ENCODE assay signal across 24 cellular contexts in the genomic region with DNA sequence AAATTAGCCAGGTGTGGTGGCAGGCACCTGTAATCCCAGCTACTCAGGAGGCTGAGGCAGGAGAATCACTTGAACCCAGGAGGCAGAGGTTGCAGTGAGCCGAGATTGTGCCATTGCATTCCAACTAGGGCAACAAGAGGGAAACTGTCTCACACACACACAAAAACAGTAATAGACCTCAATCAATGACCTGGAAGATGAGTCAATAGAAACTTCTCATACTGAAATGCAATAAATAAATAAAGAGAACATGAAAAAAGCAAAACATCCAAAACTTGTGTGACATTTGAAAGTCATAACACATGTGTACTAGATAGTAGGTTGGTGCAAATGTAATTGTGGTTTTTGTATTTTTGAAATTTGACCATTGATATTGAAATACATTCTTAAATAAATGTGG.
DNase-seq lines count a peak whose midpoint lies in the region; ATAC-seq, FAIRE-seq and TF ChIP-seq lines count a peak whose summit lies in the region.
"Had no signal": no experiment of that assay in that cellular context is flagged by ENCODE, and none has a peak within 500 bp of the region (broad histone marks: within the 10 kb centered on the region; RNA-seq: fewer than 3 reads in every experiment).

No MANE protein-coding gene starts in this region.

- H3K36me3 ChIP-seq in PC-9 (ENCODE audit: low read depth) (no peaks in the 10 kb centered on the region), bronchial epithelial cell (ENCODE audit: control insufficient read depth, insufficient read depth, low read length) (no peaks in the 10 kb centered on the region), pancreas (no peaks in the 10 kb centered on the region)
- H3K36me3 ChIP-seq: BLaER1 treated with 17β-estradiol and CSF1 and Interleukin-3, amounts not matched to agents 10 nM and 100 nM had no signal

- no TSS peak for BruUV-seq in PC-9 (replicated peaks; lab: Mats Ljungman, UMichigan)

- peaks cover 5% of the 10 kb centered on the region; the same call in 1 of the 2 replicates for H3F3A ChIP-seq in PC-9 (ENCODE audit: insufficient read depth, low read depth)

- H3K27me3 ChIP-seq in PC-9 (ENCODE audit: insufficient read depth, low read depth) (no peaks in the 10 kb centered on the region), bronchial epithelial cell (ENCODE audit: control insufficient read depth, insufficient read depth, low read length) (no peaks in the 10 kb centered on the region), pancreas (no peaks in the 10 kb centered on the region)
- H3K27me3 ChIP-seq: BLaER1 treated with 17β-estradiol and CSF1 and Interleukin-3, amounts not matched to agents 10 nM and 100 nM had no signal

- H3K79me2 ChIP-seq in PC-9 (ENCODE audit: low read depth) = no peaks in the 10 kb centered on the region

- H3K9me3 ChIP-seq in PC-9 (ENCODE audit: insufficient read depth, low read depth) (peaks cover 8% of the 10 kb centered on the region; the same call in 1 of the 2 replicates), pancreas (no peaks in the 10 kb centered on the region)
- H3K9me3 ChIP-seq: A549 had no signal

- intact Hi-C loops in PC-9 (cut with micrococcal nuclease; ENCODE audit: unreplicated experiment) (no loop called here), pancreas (cut with DNase I) (no loop called here)

- CTCF ChIA-PET in PC-9 (lab: Charles Lee) = no interaction called here

- TF ChIP-seq CTCF in C4-2B (conservative IDR thresholded peaks at IDR 0.05) = no peak
- TF ChIP-seq CTCF in PC-9 (conservative IDR thresholded peaks at IDR 0.05) = no peak
- TF ChIP-seq CTCF in bronchial epithelial cell (IDR thresholded peaks at IDR 0.05; ENCODE audit: insufficient read depth, low read length, severe bottlenecking) = no peak
- TF ChIP-seq CTCF in pancreas (IDR thresholded peaks at IDR 0.05) = no peak

- FAIRE-seq in bronchial epithelial cell (lab: Jason Lieb, UNC) (no peak), pancreas (lab: Jason Lieb, UNC) (no peak)
- FAIRE-seq: A549, GM12878, GM12892, GM18507 had no signal

- POLR2A ChIA-PET in PC-9 (lab: Charles Lee; ENCODE audit: unreplicated experiment) = no interaction called here

- H3K4me3 ChIP-seq in PC-9 (no peak overlapping the region), bronchial epithelial cell (ENCODE audit: low read depth, low read length) (no peak overlapping the region), pancreas (no peak overlapping the region)
- H3K4me3 ChIP-seq: A549; BLaER1 treated with 17β-estradiol and CSF1 and Interleukin-3, amounts not matched to agents 10 nM and 100 nM; GM12878 had no signal

- ATAC-seq in HG03095 (IDR thresholded peaks at IDR 0.05; ENCODE audit: unreplicated experiment) (no peak), pancreas (no peak), HG03196 (IDR thresholded peaks at IDR 0.05; ENCODE audit: unreplicated experiment) (no peak)
- ATAC-seq: A549, GM12878 had no signal

- H3K9me2 ChIP-seq in PC-9 (ENCODE audit: insufficient read depth) = no peaks in the 10 kb centered on the region

- H2AFZ ChIP-seq in PC-9 = peak overlapping the region; percentile 23; the same call in 1 of the 2 replicates

- H3K27ac ChIP-seq in C4-2B (peak overlapping the region; percentile 20), PC-9 (peak overlapping the region; percentile 72), epithelial cell of prostate (peak overlapping the region; percentile 62), pancreas (no peak overlapping the region)
- H3K27ac ChIP-seq: A549; BLaER1 treated with 17β-estradiol and CSF1 and Interleukin-3, amounts not matched to agents 10 nM and 100 nM had no signal

- H4K20me1 ChIP-seq in PC-9 (ENCODE audit: insufficient read depth) = no peaks in the 10 kb centered on the region
- H4K20me1 ChIP-seq: BLaER1 treated with 17β-estradiol and CSF1 and Interleukin-3, amounts not matched to agents 10 nM and 100 nM had no signal

- 41 to 76% methylated on average over 1 of the region's 1 CpG for WGBS in pancreas, 2 donors

- DNase-seq in PC-9 (peak in 1 of 2 experiments; percentile 45), bronchial epithelial cell (ENCODE audit: low read depth) (peak; percentile 60), epithelial cell of prostate (ENCODE audit: low read depth, low spot score) (peak; percentile 33), pancreas (no peak), NCI-H2171 (lab: John Stamatoyannopoulos, UW) (no peak)
- DNase-seq: AML-193; CD4-positive, alpha-beta memory T cell; CD4-positive, CD25-positive, alpha-beta regulatory T cell; CD8-positive, alpha-beta memory T cell; COR-L47; DMS 273 treated with DMSO at 0.1 percent for 48 hours; DMS153; DMS79; DND-41; EL; GDM1 had no signal

- peak overlapping the region; percentile 39 for H3K4me2 ChIP-seq in PC-9
- H3K4me2 ChIP-seq: A549; BLaER1 treated with 17β-estradiol and CSF1 and Interleukin-3, amounts not matched to agents 10 nM and 100 nM had no signal

- H3K4me1 ChIP-seq in PC-9 (replicated peaks; ENCODE audit: insufficient read depth) (peaks cover 23% of the 10 kb centered on the region), pancreas (peaks cover 0 to 7% (median 0%) of the 10 kb centered on the region in 3 donors)
- H3K4me1 ChIP-seq: A549; BLaER1 treated with 17β-estradiol and CSF1 and Interleukin-3, amounts not matched to agents 10 nM and 100 nM had no signal

Comparison
In these comparisons a context has a peak if more than half of its experiments do, and no peak if none do; other contexts are left out.
1. H3K27ac ChIP-seq: peak in C4-2B (single experiment), PC-9 (single experiment) and epithelial cell of prostate (single experiment); none in pancreas (0 of 4).
2. DNase-seq: peak in bronchial epithelial cell (single experiment) and epithelial cell of prostate (single experiment); none in pancreas (0 of 6) and NCI-H2171 (single experiment).